In genomic region chr6:36028088-36028886, GRCh38 we compare ENCODE assay signal across 8 cellular contexts. TPM values are rescaled to one million over a fixed set of nuclear protein-coding genes. Genes with fewer than 3 reads are reported as not detected.
DNase-seq lines count a peak whose midpoint lies in the region; ATAC-seq and TF ChIP-seq lines count a peak whose summit lies in the region.

No MANE protein-coding gene starts in this region.

- H3K27me3 Mint-ChIP-seq in CD4-positive, alpha-beta T cell: peaks cover 20% of the 10 kb centered on the region
- H3K27me3 Mint-ChIP-seq in chondrocyte (ENCODE audit: low read depth): peaks cover 4% of the 10 kb centered on the region

- H3K27ac Mint-ChIP-seq in CD4-positive, alpha-beta T cell: peak overlapping the region; percentile 83
- H3K27ac Mint-ChIP-seq in chondrocyte (ENCODE audit: unreplicated experiment): peak overlapping the region; percentile 96

- H3K4me3 Mint-ChIP-seq in CD4-positive, alpha-beta T cell: peak overlapping the region; percentile 91
- H3K4me3 Mint-ChIP-seq in chondrocyte (ENCODE audit: unreplicated experiment): peak overlapping the region; percentile 89

- peak; percentile 25 for ATAC-seq in CD4-positive, alpha-beta T cell (ENCODE audit: poor library complexity)
- ATAC-seq in GM19467 (IDR thresholded peaks at IDR 0.05; ENCODE audit: unreplicated experiment): peak; percentile 17
- ATAC-seq in left lobe of liver: peak; percentile 53

- H3K4me3 ChIP-seq in HL-60 (replicated peaks; ENCODE audit: insufficient read depth, low read length): peak overlapping the region; percentile 95

- no peaks in the 10 kb centered on the region for H3K9me3 Mint-ChIP-seq in CD4-positive, alpha-beta T cell
- H3K9me3 Mint-ChIP-seq in chondrocyte (ENCODE audit: low read depth): no peaks in the 10 kb centered on the region

- POLR2A ChIA-PET in CD4-positive, alpha-beta T cell (lab: Charles Lee): interaction anchor here (0.5 to 4.5 kb wide), 32 partner anchors 11 to 1140 kb away, joined by 3 to 57 read pairs (median 5); partner anchors contain the start of genes ANKS1A, BRPF3, MAPK13 and SRPK1

- peaks cover 10% of the 10 kb centered on the region for H3K36me3 Mint-ChIP-seq in CD4-positive, alpha-beta T cell (ENCODE audit: low read depth)
- H3K36me3 Mint-ChIP-seq in chondrocyte (ENCODE audit: low read depth): no peaks in the 10 kb centered on the region

- peak overlapping the region; percentile 85 for H3K27ac ChIP-seq in CD4-positive, alpha-beta T cell (ENCODE audit: low read depth, low read length)
- H3K27ac ChIP-seq in HL-60 (replicated peaks) (peak overlapping the region; percentile 94), VCaP (peak overlapping the region; percentile 94)

- TF ChIP-seq CTCF in CD4-positive, alpha-beta T cell (IDR thresholded peaks at IDR 0.05): no peak
- TF ChIP-seq CTCF in HL-60 (IDR thresholded peaks at IDR 0.05; ENCODE audit: insufficient read depth, low read length) (no peak), VCaP (conservative IDR thresholded peaks at IDR 0.05) (no peak), chondrocyte (IDR thresholded peaks at IDR 0.05) (no peak)

- DNase-seq in CD4-positive, alpha-beta T cell: peak in 9 of 10 experiments; percentile 11 to 48 (median 34)
- DNase-seq in HL-60 (ENCODE audit: low read depth in 1 of 2, low spot score in 1 of 2): no peak
- DNase-seq in chondrocyte (ENCODE audit: low spot score): peak; percentile 88
- DNase-seq in left lobe of liver (ENCODE audit: low spot score): peak; percentile 63
- peak; percentile 16 for DNase-seq in stimulated activated CD4-positive, alpha-beta T cell treated with anti-CD3 and anti-CD28 coated beads, Interleukin-2, amount 100 ng/mL, for 4 hours (ENCODE audit: low read depth)
- DNase-seq in SIG-M5 treated with dmso at 0.1 percent for 504 hours (lab: John Stamatoyannopoulos, UW; ENCODE audit: unreplicated experiment): no peak

- no peaks in the 10 kb centered on the region for H3K9me3 ChIP-seq in CD4-positive, alpha-beta T cell (ENCODE audit: control insufficient read depth, low read length)

- peaks cover 17% of the 10 kb centered on the region for H3K27me3 ChIP-seq in CD4-positive, alpha-beta T cell (ENCODE audit: control insufficient read depth, insufficient read depth, low read length)
- no peaks in the 10 kb centered on the region for H3K27me3 ChIP-seq in HL-60 (ENCODE audit: insufficient read depth, poor library complexity, severe bottlenecking)

- CTCF ChIA-PET in CD4-positive, alpha-beta T cell (lab: Charles Lee): interaction anchor here (0.7 to 5.2 kb wide), 25 partner anchors 9 to 573 kb away, joined by 3 to 77 read pairs (median 4); no protein-coding TSS in a partner anchor

- peaks cover 51% of the 10 kb centered on the region for H3K4me1 Mint-ChIP-seq in CD4-positive, alpha-beta T cell (ENCODE audit: low read depth)
- H3K4me1 Mint-ChIP-seq in chondrocyte (ENCODE audit: low read depth): peaks cover 49% of the 10 kb centered on the region

- intact Hi-C loops in CD4-positive, alpha-beta T cell (cut with DNase I, micrococcal nuclease): loop anchor here in 1 of 2 experiments (5.0 to 10.0 kb wide), 4 partner anchors 414 to 1787 kb away; partner anchors contain the start of genes KCTD20, PPIL1, PXT1 and ZFAND3

RNA-seq across cellular contexts. Expression of gene MAPK14, which starts 0.7 kb away (rescaled TPM):
- 10 to 100 TPM; 42.6 to 42.8 TPM for total RNA-seq in CD4-positive, alpha-beta T cell
- total RNA-seq in chondrocyte (36.5 to 41.1 TPM (median 36.9 TPM) in 3 replicates), left lobe of liver (40.8 TPM)

RNA-seq across cellular contexts. Expression of gene SLC26A8, which starts 3.8 kb away (rescaled TPM):
- total RNA-seq in CD4-positive, alpha-beta T cell: not detected
- total RNA-seq in chondrocyte (0.15 TPM in 1 of 3 replicates, not detected in the others), left lobe of liver (0.30 TPM)

Comparison
In these comparisons a context has a peak if more than half of its experiments do, and no peak if none do; other contexts are left out.
1. DNase-seq: peak in CD4-positive, alpha-beta T cell (9 of 10), chondrocyte (single experiment), left lobe of liver (single experiment) and stimulated activated CD4-positive, alpha-beta T cell treated with anti-CD3 and anti-CD28 coated beads, Interleukin-2, amount 100 ng/mL, for 4 hours (single experiment); none in HL-60 (0 of 2) and SIG-M5 treated with dmso at 0.1 percent for 504 hours (single experiment).
2. Peak in every context shown above with its lines, with median percentiles within 50 percentile points of each other: ATAC-seq and H3K27ac ChIP-seq.